In genomic region chr11:120674537-120674936, GRCh38 we compare ENCODE assay signal across 1 cellular context.
TF ChIP-seq lines count a peak whose summit lies in the region.

No MANE protein-coding gene starts in this region.

TF ChIP-seq in HepG2, 621 proteins besides CTCF, POLR2A, EP300 and RAD21 (continued from another document and continues in another):
- TF ChIP-seq MED8 (CRISPR knock-in tag; IDR thresholded peaks at IDR 0.05; ENCODE audit: insufficient replicate concordance): no peak
- TF ChIP-seq MAX (IDR thresholded peaks at IDR 0.05): peak; percentile 94
- TF ChIP-seq ZNF549 (CRISPR knock-in tag; IDR thresholded peaks at IDR 0.05): no peak
- TF ChIP-seq ZNF598 (CRISPR knock-in tag; IDR thresholded peaks at IDR 0.05; ENCODE audit: borderline replicate concordance): no peak
- TF ChIP-seq ZNF605 (CRISPR knock-in tag; IDR thresholded peaks at IDR 0.05): 0 out of 2 replicates have a peak, but pooled peaks have one; percentile 25
- no peak for TF ChIP-seq MTERF4 (CRISPR knock-in tag; IDR thresholded peaks at IDR 0.05)
- TF ChIP-seq TEAD2 (CRISPR knock-in tag; IDR thresholded peaks at IDR 0.05): no peak
- TF ChIP-seq NFATC3 (CRISPR knock-in tag; IDR thresholded peaks at IDR 0.05): no peak
- peak; percentile 69 for TF ChIP-seq GATAD2A (CRISPR knock-in tag; IDR thresholded peaks at IDR 0.05)
- TF ChIP-seq ZBTB8A (CRISPR knock-in tag; IDR thresholded peaks at IDR 0.05; ENCODE audit: borderline replicate concordance, low read depth): no peak
- TF ChIP-seq ZNF225 (CRISPR knock-in tag; IDR thresholded peaks at IDR 0.05): no peak
- TF ChIP-seq KDM6A (CRISPR knock-in tag; IDR thresholded peaks at IDR 0.05; ENCODE audit: low read depth): no peak; the same call in 1 of the 2 replicates
- TF ChIP-seq NR3C1 (CRISPR knock-in tag; IDR thresholded peaks at IDR 0.05): no peak
- TF ChIP-seq ARNTL (CRISPR knock-in tag; IDR thresholded peaks at IDR 0.05): no peak; the same call in 1 of the 2 replicates
- TF ChIP-seq MNT (IDR thresholded peaks at IDR 0.05): 0 out of 2 replicates have a peak, but pooled peaks have one; percentile 40
- no peak for TF ChIP-seq ZNF777 (CRISPR knock-in tag; IDR thresholded peaks at IDR 0.05)
- peak; percentile 79 for TF ChIP-seq HMG20B (CRISPR knock-in tag; conservative IDR thresholded peaks at IDR 0.05)
- TF ChIP-seq ZFP82 (CRISPR knock-in tag; IDR thresholded peaks at IDR 0.05; ENCODE audit: borderline replicate concordance): no peak
- TF ChIP-seq ZNF207 (IDR thresholded peaks at IDR 0.05; ENCODE audit: borderline replicate concordance): no peak
- no peak for TF ChIP-seq ZNF589 (CRISPR knock-in tag; conservative IDR thresholded peaks at IDR 0.05)
- no peak for TF ChIP-seq HOXD1 (CRISPR knock-in tag; IDR thresholded peaks at IDR 0.05)
- no peak for TF ChIP-seq PREB (CRISPR knock-in tag; IDR thresholded peaks at IDR 0.05)
- no peak for TF ChIP-seq MATR3 (CRISPR knock-in tag; IDR thresholded peaks at IDR 0.05)
- no peak for TF ChIP-seq SMARCC2 (IDR thresholded peaks at IDR 0.05)
- no peak for TF ChIP-seq DDIT3 (CRISPR knock-in tag; IDR thresholded peaks at IDR 0.05)
- TF ChIP-seq BCL3 (CRISPR knock-in tag; IDR thresholded peaks at IDR 0.05): peak; percentile 90
- TF ChIP-seq HNF1B (CRISPR knock-in tag; IDR thresholded peaks at IDR 0.05): 0 out of 2 replicates have a peak, but pooled peaks have one; percentile 35
- TF ChIP-seq ZNF629 (CRISPR knock-in tag; conservative IDR thresholded peaks at IDR 0.05): 0 out of 2 replicates have a peak, but pooled peaks have one; percentile 13
- TF ChIP-seq GABPB1 (CRISPR knock-in tag; IDR thresholded peaks at IDR 0.05): no peak
- TF ChIP-seq ZNF670 (CRISPR knock-in tag; IDR thresholded peaks at IDR 0.05; ENCODE audit: borderline replicate concordance): no peak
- no peak for TF ChIP-seq CEBPZ (IDR thresholded peaks at IDR 0.05; ENCODE audit: low read length)
- TF ChIP-seq ELK4 (CRISPR knock-in tag; IDR thresholded peaks at IDR 0.05; ENCODE audit: borderline replicate concordance): no peak
- peak; percentile 75 for TF ChIP-seq MED1 (CRISPR knock-in tag; IDR thresholded peaks at IDR 0.05)
- peak; percentile 92 for TF ChIP-seq NFKBIZ (CRISPR knock-in tag; IDR thresholded peaks at IDR 0.05)
- TF ChIP-seq ZNF3 (CRISPR knock-in tag; IDR thresholded peaks at IDR 0.05): no peak
- TF ChIP-seq TIGD3 (CRISPR knock-in tag; IDR thresholded peaks at IDR 0.05; ENCODE audit: borderline replicate concordance): no peak
- TF ChIP-seq SRY (CRISPR knock-in tag; IDR thresholded peaks at IDR 0.05): no peak
- TF ChIP-seq ZNF710 (CRISPR knock-in tag; IDR thresholded peaks at IDR 0.05; ENCODE audit: borderline replicate concordance): no peak
- TF ChIP-seq ZNF296 (CRISPR knock-in tag; conservative IDR thresholded peaks at IDR 0.05): no peak
- peak; percentile 40; the same call in 1 of the 2 replicates for TF ChIP-seq TFDP1 (CRISPR knock-in tag; IDR thresholded peaks at IDR 0.05; ENCODE audit: borderline replicate concordance)
- TF ChIP-seq RFXAP (CRISPR knock-in tag; IDR thresholded peaks at IDR 0.05; ENCODE audit: borderline replicate concordance): 0 out of 2 replicates have a peak, but pooled peaks have one; percentile 55
